Comparison of ENCODE assay signal across 8 cellular contexts in the genomic region with DNA sequence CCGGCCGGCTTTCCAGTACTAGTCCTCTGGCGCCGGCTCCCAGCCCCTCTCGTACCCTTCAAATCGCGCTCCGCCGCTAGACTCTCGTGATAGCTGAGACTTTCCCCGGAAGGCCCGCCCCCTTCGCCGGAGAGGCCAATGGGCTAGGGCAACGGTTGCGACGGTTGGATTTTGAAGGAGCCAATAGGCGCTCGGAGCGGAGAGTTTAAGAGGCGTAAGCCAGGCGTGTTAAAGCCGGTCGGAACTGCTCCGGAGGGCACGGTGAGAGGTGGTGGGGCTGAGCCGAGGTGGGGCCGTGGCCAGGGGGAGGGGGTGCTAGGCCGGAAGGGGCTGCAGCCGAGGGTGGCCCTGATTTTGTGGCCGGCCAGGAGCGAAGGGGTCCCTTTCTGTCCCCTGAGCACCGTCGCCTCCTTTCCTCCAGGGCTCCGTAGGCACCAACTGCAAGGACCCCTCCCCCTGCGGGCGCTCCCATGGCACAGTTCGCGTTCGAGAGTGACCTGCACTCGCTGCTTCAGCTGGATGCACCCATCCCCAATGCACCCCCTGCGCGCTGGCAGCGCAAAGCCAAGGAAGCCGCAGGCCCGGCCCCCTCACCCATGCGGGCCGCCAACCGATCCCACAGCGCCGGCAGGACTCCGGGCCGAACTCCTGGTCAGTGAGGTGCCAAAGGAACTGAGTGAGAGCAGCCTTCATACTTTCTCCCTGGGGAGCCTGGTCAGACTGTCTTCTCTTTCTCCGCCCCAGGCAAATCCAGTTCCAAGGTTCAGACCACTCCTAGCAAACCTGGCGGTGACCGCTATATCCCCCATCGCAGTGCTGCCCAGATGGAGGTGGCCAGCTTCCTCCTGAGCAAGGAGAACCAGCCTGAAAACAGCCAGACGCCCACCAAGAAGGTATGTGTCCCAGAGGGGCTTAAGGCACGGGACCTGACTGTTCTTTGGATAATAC. TPM values are rescaled to one million over a fixed set of nuclear protein-coding genes. Genes with fewer than 3 reads are reported as not detected.
A peak's percentile ranks its signal among the peaks of the same experiment; 100 is the strongest.
DNase-seq lines count a peak whose midpoint lies in the region; ATAC-seq and TF ChIP-seq lines count a peak whose summit lies in the region.

Gene CDC20, plus strand, starts transcription at position 236 of the 948 bp plus-strand sequence. Its CDS starts 235 bp downstream, at position 471.

- no peaks in the 10 kb centered on the region for H3K9me3 ChIP-seq in DOHH2 (ENCODE audit: control insufficient read depth, insufficient read depth, low read length)
- H3K9me3 ChIP-seq in naive thymus-derived CD4-positive, alpha-beta T cell (ENCODE audit: control insufficient read depth in 2 of 3, low read length in 3 of 3): no peaks in the 10 kb centered on the region

- peak; percentile 100 for DNase-seq in GM23338 (ENCODE audit: low spot score)
- DNase-seq in LHCN-M2 (ENCODE audit: low read depth): peak; percentile 98
- DNase-seq in RPMI8226: peak; percentile 100
- DNase-seq in activated T-helper 1 cell treated with anti-CD3 and anti-CD28 coated beads, Interleukin-2, amount 50 U/mL, for 16 hours (ENCODE audit: low read depth in 1 of 2, low spot score in 1 of 2): peak; percentile 93 to 96
- peak; percentile 92 for DNase-seq in fibroblast of gingiva (ENCODE audit: low read depth)
- DNase-seq in naive thymus-derived CD4-positive, alpha-beta T cell: peak; percentile 91 to 99 (median 96)
- peak; percentile 100 for DNase-seq in stimulated activated naive B cell treated with anti-CD40 and anti-IgM and Interleukin-4, amounts not matched to agents 10 μg/mL and 1 μg/mL and 100 μg/mL, for 72 hours

- peak within 1 kb of the TSS; percentile 99 for H3K27ac Mint-ChIP-seq in GM23338
- H3K27ac Mint-ChIP-seq in naive thymus-derived CD4-positive, alpha-beta T cell: peak within 1 kb of the TSS; percentile 22 to 88 (median 87)
- H3K27ac Mint-ChIP-seq in stimulated activated naive B cell treated with anti-CD40 and anti-IgM and Interleukin-4, amounts not matched to agents 10 μg/mL and 1 μg/mL and 100 μg/mL, for 72 hours: peak within 1 kb of the TSS; percentile 96

- H3K4me1 ChIP-seq in DOHH2 (ENCODE audit: control insufficient read depth, low read length): peaks cover 33% of the 10 kb centered on the region
- H3K4me1 ChIP-seq in GM23338 (ENCODE audit: insufficient read depth): peaks cover 19% of the 10 kb centered on the region
- peaks cover 5 to 10% of the 10 kb centered on the region in 2 donors for H3K4me1 ChIP-seq in naive thymus-derived CD4-positive, alpha-beta T cell (ENCODE audit: control insufficient read depth in 2 of 2, insufficient read depth in 2 of 2, low read length in 2 of 2)

- TF ChIP-seq CTCF in DOHH2 (IDR thresholded peaks at IDR 0.05; ENCODE audit: low read depth, low read length, poor library complexity, severe bottlenecking) (no peak), GM23338 (conservative IDR thresholded peaks at IDR 0.05; ENCODE audit: low read depth in 2 of 2) (no peak)

- H3K4me1 Mint-ChIP-seq in GM23338: peaks cover 27% of the 10 kb centered on the region
- H3K4me1 Mint-ChIP-seq in naive thymus-derived CD4-positive, alpha-beta T cell: peaks cover 10 to 55% (median 20%) of the 10 kb centered on the region in 7 donors
- peaks cover 19 to 37% of the 10 kb centered on the region in 2 donors for H3K4me1 Mint-ChIP-seq in stimulated activated naive B cell treated with anti-CD40 and anti-IgM and Interleukin-4, amounts not matched to agents 10 μg/mL and 1 μg/mL and 100 μg/mL, for 72 hours

- ATAC-seq in GM23338: peak; percentile 93
- ATAC-seq in naive thymus-derived CD4-positive, alpha-beta T cell: peak; percentile 100
- ATAC-seq in stimulated activated naive B cell treated with anti-CD40 and anti-IgM and Interleukin-4, amounts not matched to agents 10 μg/mL and 1 μg/mL and 100 μg/mL, for 72 hours (replicated peaks): peak; percentile 97

- H4K20me1 ChIP-seq in DOHH2 (ENCODE audit: control insufficient read depth, insufficient read depth, low read depth, low read length) (peaks cover 12% of the 10 kb centered on the region), GM23338 (replicated peaks; ENCODE audit: insufficient read depth) (peaks cover 30% of the 10 kb centered on the region)

- H3K36me3 ChIP-seq in DOHH2 (ENCODE audit: control insufficient read depth, low read length): peaks cover 52% of the 10 kb centered on the region
- H3K36me3 ChIP-seq in GM23338 (ENCODE audit: insufficient read depth): peaks cover 31% of the 10 kb centered on the region
- H3K36me3 ChIP-seq in naive thymus-derived CD4-positive, alpha-beta T cell (ENCODE audit: control insufficient read depth in 2 of 3, insufficient read depth in 3 of 3, low read length in 3 of 3): peaks cover 0 to 21% (median 6%) of the 10 kb centered on the region in 3 experiments

- intact Hi-C loops in naive thymus-derived CD4-positive, alpha-beta T cell (cut with micrococcal nuclease): loop anchor here (1.0 to 10.0 kb wide), 13 partner anchors 9 to 1997 kb away; partner anchors contain the start of genes CFAP57 (in 2 of the 2), EBNA1BP2 (in 2 of the 2), ELOVL1 (in 2 of the 2) and MED8 (in 2 of the 2)

- peak within 1 kb of the TSS; percentile 84 for H3K4me2 ChIP-seq in DOHH2 (ENCODE audit: low read length)
- H3K4me2 ChIP-seq in GM23338: peak within 1 kb of the TSS; percentile 92

- POLR2A ChIA-PET in naive thymus-derived CD4-positive, alpha-beta T cell (lab: Charles Lee): interaction anchor here (0.7 to 2.5 kb wide), 4 partner anchors 9 to 1277 kb away, joined by 3 to 16 read pairs (median 10); partner anchors contain the start of genes ELOVL1, MED8 and SZT2

- H3K27me3 ChIP-seq in DOHH2 (ENCODE audit: control insufficient read depth, low read length) (no peaks in the 10 kb centered on the region), GM23338 (ENCODE audit: insufficient read depth) (no peaks in the 10 kb centered on the region)
- H3K27me3 ChIP-seq in naive thymus-derived CD4-positive, alpha-beta T cell (ENCODE audit: control insufficient read depth in 2 of 2, insufficient read depth in 2 of 2, low read length in 2 of 2): no peaks in the 10 kb centered on the region

- peaks cover 37% of the 10 kb centered on the region for H3K79me2 ChIP-seq in DOHH2 (ENCODE audit: control insufficient read depth, low read length)
- H3K79me2 ChIP-seq in GM23338 (replicated peaks; ENCODE audit: insufficient read depth): peaks cover 37% of the 10 kb centered on the region

- H3K27me3 Mint-ChIP-seq in GM23338 (ENCODE audit: insufficient read depth, low read depth, poor library complexity): peaks cover 22% of the 10 kb centered on the region
- H3K27me3 Mint-ChIP-seq in naive thymus-derived CD4-positive, alpha-beta T cell: no peaks in the 10 kb centered on the region
- no peaks in the 10 kb centered on the region for H3K27me3 Mint-ChIP-seq in stimulated activated naive B cell treated with anti-CD40 and anti-IgM and Interleukin-4, amounts not matched to agents 10 μg/mL and 1 μg/mL and 100 μg/mL, for 72 hours

- peaks cover 27% of the 10 kb centered on the region for H3F3A ChIP-seq in DOHH2 (ENCODE audit: control insufficient read depth, insufficient read depth)
- peaks cover 30% of the 10 kb centered on the region for H3F3A ChIP-seq in GM23338 (replicated peaks; ENCODE audit: low read depth)

- H3K9me2 ChIP-seq in DOHH2 (replicated peaks; ENCODE audit: control insufficient read depth, low read length) (no peaks in the 10 kb centered on the region), GM23338 (ENCODE audit: insufficient read depth) (no peaks in the 10 kb centered on the region)

- H3K36me3 Mint-ChIP-seq in GM23338 (ENCODE audit: low read depth): peaks cover 50% of the 10 kb centered on the region
- H3K36me3 Mint-ChIP-seq in naive thymus-derived CD4-positive, alpha-beta T cell: peaks cover 3 to 43% (median 5%) of the 10 kb centered on the region in 5 donors
- H3K36me3 Mint-ChIP-seq in stimulated activated naive B cell treated with anti-CD40 and anti-IgM and Interleukin-4, amounts not matched to agents 10 μg/mL and 1 μg/mL and 100 μg/mL, for 72 hours: peaks cover 31 to 48% of the 10 kb centered on the region in 2 donors

- H3K4me3 ChIP-seq in DOHH2 (ENCODE audit: low read length): peak within 1 kb of the TSS; percentile 86
- peak within 1 kb of the TSS; percentile 91 for H3K4me3 ChIP-seq in GM23338
- H3K4me3 ChIP-seq in naive thymus-derived CD4-positive, alpha-beta T cell (ENCODE audit: low read length): peak within 1 kb of the TSS; percentile 90

- H3K4me3 Mint-ChIP-seq in GM23338: peak within 1 kb of the TSS; percentile 95
- H3K4me3 Mint-ChIP-seq in naive thymus-derived CD4-positive, alpha-beta T cell: peak within 1 kb of the TSS; percentile 74 to 97 (median 90)
- H3K4me3 Mint-ChIP-seq in stimulated activated naive B cell treated with anti-CD40 and anti-IgM and Interleukin-4, amounts not matched to agents 10 μg/mL and 1 μg/mL and 100 μg/mL, for 72 hours: peak within 1 kb of the TSS; percentile 90 to 92

- CTCF ChIA-PET in naive thymus-derived CD4-positive, alpha-beta T cell (lab: Charles Lee): no interaction called here

- H3K27ac ChIP-seq in DOHH2 (ENCODE audit: low read depth, low read length) (peak within 1 kb of the TSS; percentile 73), GM23338 (ENCODE audit: low read depth) (peak within 1 kb of the TSS; percentile 99)
- H3K27ac ChIP-seq in naive thymus-derived CD4-positive, alpha-beta T cell (ENCODE audit: low read depth, low read length): peak within 1 kb of the TSS; percentile 78

- H3K9me3 Mint-ChIP-seq in GM23338: no peaks in the 10 kb centered on the region; the same call in 2 of the 3 replicates
- H3K9me3 Mint-ChIP-seq in naive thymus-derived CD4-positive, alpha-beta T cell: no peaks in the 10 kb centered on the region
- no peaks in the 10 kb centered on the region for H3K9me3 Mint-ChIP-seq in stimulated activated naive B cell treated with anti-CD40 and anti-IgM and Interleukin-4, amounts not matched to agents 10 μg/mL and 1 μg/mL and 100 μg/mL, for 72 hours

- H2AFZ ChIP-seq in GM23338: peak within 1 kb of the TSS; percentile 88

TF ChIP-seq in GM23338, 12 proteins besides CTCF, POLR2A, EP300 and RAD21 (continues in another document):
- no peak for TF ChIP-seq NANOG (IDR thresholded peaks at IDR 0.05; ENCODE audit: borderline replicate concordance)
- TF ChIP-seq STAT1 (IDR thresholded peaks at IDR 0.05; ENCODE audit: unreplicated experiment): no peak
- no peak for TF ChIP-seq CREB1 (CRISPR knock-in tag; IDR thresholded peaks at IDR 0.05; ENCODE audit: low read depth)
- no peak for TF ChIP-seq ZNF331 (CRISPR knock-in tag; IDR thresholded peaks at IDR 0.05; ENCODE audit: low read depth)

RNA-seq across cellular contexts. Expression of gene CDC20, which starts in this region (rescaled TPM):
- 244 and 252 TPM in 2 replicates for total RNA-seq in GM23338 (2014; rRNA removed; shearing (Covaris generic))
- 207 and 226 TPM in 2 replicates for polyA plus RNA-seq in GM23338 (2016; fragmentation: Nextera tagmentation; extraction: Ambion mirVana)
- total RNA-seq in LHCN-M2 (2014; rRNA removed): 203 and 206 TPM in 2 replicates
- polyA plus RNA-seq in LHCN-M2 (2012): 108 TPM
- 100 to 1,000 TPM in 1 of 5 experiments, 1 to 10 TPM in 1, under 1 TPM in 3; 0.38 to 101 (median 0.78) TPM for total RNA-seq in naive thymus-derived CD4-positive, alpha-beta T cell
- polyA plus RNA-seq in naive thymus-derived CD4-positive, alpha-beta T cell: not detected

Comparison
In these comparisons a context has a peak if more than half of its experiments do, and no peak if none do; other contexts are left out.
1. Peak in every context shown above with its lines: DNase-seq, ATAC-seq, H3K4me3 ChIP-seq and H3K27ac ChIP-seq.
2. RNA of gene CDC20 (polyA plus RNA-seq): 207 to 226 TPM in GM23338; not detected in naive thymus-derived CD4-positive, alpha-beta T cell; every median in the first group is over 100 times any median in the second.